In genomic region chr9:123343428-123344272, GRCh38 we compare ENCODE assay signal across 1 cellular context.
TF ChIP-seq lines count a peak whose summit lies in the region.

No MANE protein-coding gene starts in this region.

TF ChIP-seq in GM12878, 131 proteins besides CTCF, POLR2A, EP300 and RAD21 (continued from another document and continues in another):
- TF ChIP-seq CUX1 (IDR thresholded peaks at IDR 0.05; ENCODE audit: insufficient replicate concordance, low read depth, low read length) (no peak), TCF3 (IDR thresholded peaks at IDR 0.05; ENCODE audit: borderline replicate concordance, insufficient read depth, low read depth, low read length) (no peak), IRF4 (IDR thresholded peaks at IDR 0.05; ENCODE audit: low read depth, low read length) (0 out of 2 replicates have a peak, but pooled peaks have one; percentile 31), CREM (IDR thresholded peaks at IDR 0.05; ENCODE audit: low read depth) (peak; percentile 44; the same call in 1 of the 2 replicates), NFIC (IDR thresholded peaks at IDR 0.05; ENCODE audit: low read depth, low read length) (no peak), ELK1 (IDR thresholded peaks at IDR 0.05; ENCODE audit: low read depth, low read length) (no peak), SUPT20H (IDR thresholded peaks at IDR 0.05; ENCODE audit: borderline replicate concordance, control insufficient read depth, low read depth, low read length) (no peak), IKZF2 (IDR thresholded peaks at IDR 0.05) (peak in 1 of 2 experiments; percentile 58; a peak in 1 of 4 replicates), NR2C1 (IDR thresholded peaks at IDR 0.05) (no peak), BHLHE40 (IDR thresholded peaks at IDR 0.05; ENCODE audit: borderline replicate concordance in 1 of 2, low read depth in 2 of 2, low read length in 1 of 2) (no peak; a peak in 1 of 4 replicates), POLR2AphosphoS5 (IDR thresholded peaks at IDR 0.05; ENCODE audit: low read length) (peak; percentile 78), STAT1 (conservative IDR thresholded peaks at IDR 0.05) (0 out of 2 replicates have a peak, but pooled peaks have one; percentile 43), MEF2A (IDR thresholded peaks at IDR 0.05; ENCODE audit: insufficient read depth, low read depth, low read length) (peak; percentile 39; the same call in 1 of the 2 replicates), GATAD2B (conservative IDR thresholded peaks at IDR 0.05; ENCODE audit: low read depth) (no peak), NRF1 (conservative IDR thresholded peaks at IDR 0.05; ENCODE audit: low read depth, low read length) (no peak), NFYA (IDR thresholded peaks at IDR 0.05; ENCODE audit: borderline replicate concordance, low read depth, low read length) (no peak), SPI1 (IDR thresholded peaks at IDR 0.05; ENCODE audit: borderline replicate concordance, insufficient read depth, low read depth, low read length) (peak; percentile 91), ZBTB4 (CRISPR knock-in tag; IDR thresholded peaks at IDR 0.05) (no peak), SP1 (IDR thresholded peaks at IDR 0.05; ENCODE audit: low read depth, low read length) (peak; percentile 55), PML (IDR thresholded peaks at IDR 0.05; ENCODE audit: low read length) (no peak), MEF2B (IDR thresholded peaks at IDR 0.05; ENCODE audit: partially characterized antibody, poor library complexity, severe bottlenecking) (no peak), CHD2 (IDR thresholded peaks at IDR 0.05; ENCODE audit: borderline replicate concordance, low read depth, low read length) (no peak), RELA (IDR thresholded peaks at IDR 0.05; ENCODE audit: borderline replicate concordance, partially characterized antibody) (no peak), NR2F1 (conservative IDR thresholded peaks at IDR 0.05) (no peak), YBX1 (IDR thresholded peaks at IDR 0.05) (no peak), YY1 (IDR thresholded peaks at IDR 0.05; ENCODE audit: low read depth, low read length) (peak; percentile 74; the same call in 1 of the 2 replicates), SREBF1 (IDR thresholded peaks at IDR 0.05; ENCODE audit: low read length) (no peak), PBX3 (IDR thresholded peaks at IDR 0.05; ENCODE audit: insufficient replicate concordance, low read depth, low read length) (no peak), SIN3A (IDR thresholded peaks at IDR 0.05; ENCODE audit: low read depth, low read length) (no peak), POLR2AphosphoS2 (IDR thresholded peaks at IDR 0.05; ENCODE audit: low read depth, low read length) (no peak), E2F4 (IDR thresholded peaks at IDR 0.05; ENCODE audit: low read depth, low read length) (no peak), TAF1 (IDR thresholded peaks at IDR 0.05; ENCODE audit: borderline replicate concordance, low read depth, low read length) (peak; percentile 88; the same call in 1 of the 2 replicates)
- TF ChIP-seq, protein P1, sequence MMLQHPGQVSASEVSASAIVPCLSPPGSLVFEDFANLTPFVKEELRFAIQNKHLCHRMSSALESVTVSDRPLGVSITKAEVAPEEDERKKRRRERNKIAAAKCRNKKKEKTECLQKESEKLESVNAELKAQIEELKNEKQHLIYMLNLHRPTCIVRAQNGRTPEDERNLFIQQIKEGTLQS (IDR thresholded peaks at IDR 0.05; ENCODE audit: borderline replicate concordance, extremely low read depth, low read depth, low read length) = no peak
- TF ChIP-seq, protein P2, sequence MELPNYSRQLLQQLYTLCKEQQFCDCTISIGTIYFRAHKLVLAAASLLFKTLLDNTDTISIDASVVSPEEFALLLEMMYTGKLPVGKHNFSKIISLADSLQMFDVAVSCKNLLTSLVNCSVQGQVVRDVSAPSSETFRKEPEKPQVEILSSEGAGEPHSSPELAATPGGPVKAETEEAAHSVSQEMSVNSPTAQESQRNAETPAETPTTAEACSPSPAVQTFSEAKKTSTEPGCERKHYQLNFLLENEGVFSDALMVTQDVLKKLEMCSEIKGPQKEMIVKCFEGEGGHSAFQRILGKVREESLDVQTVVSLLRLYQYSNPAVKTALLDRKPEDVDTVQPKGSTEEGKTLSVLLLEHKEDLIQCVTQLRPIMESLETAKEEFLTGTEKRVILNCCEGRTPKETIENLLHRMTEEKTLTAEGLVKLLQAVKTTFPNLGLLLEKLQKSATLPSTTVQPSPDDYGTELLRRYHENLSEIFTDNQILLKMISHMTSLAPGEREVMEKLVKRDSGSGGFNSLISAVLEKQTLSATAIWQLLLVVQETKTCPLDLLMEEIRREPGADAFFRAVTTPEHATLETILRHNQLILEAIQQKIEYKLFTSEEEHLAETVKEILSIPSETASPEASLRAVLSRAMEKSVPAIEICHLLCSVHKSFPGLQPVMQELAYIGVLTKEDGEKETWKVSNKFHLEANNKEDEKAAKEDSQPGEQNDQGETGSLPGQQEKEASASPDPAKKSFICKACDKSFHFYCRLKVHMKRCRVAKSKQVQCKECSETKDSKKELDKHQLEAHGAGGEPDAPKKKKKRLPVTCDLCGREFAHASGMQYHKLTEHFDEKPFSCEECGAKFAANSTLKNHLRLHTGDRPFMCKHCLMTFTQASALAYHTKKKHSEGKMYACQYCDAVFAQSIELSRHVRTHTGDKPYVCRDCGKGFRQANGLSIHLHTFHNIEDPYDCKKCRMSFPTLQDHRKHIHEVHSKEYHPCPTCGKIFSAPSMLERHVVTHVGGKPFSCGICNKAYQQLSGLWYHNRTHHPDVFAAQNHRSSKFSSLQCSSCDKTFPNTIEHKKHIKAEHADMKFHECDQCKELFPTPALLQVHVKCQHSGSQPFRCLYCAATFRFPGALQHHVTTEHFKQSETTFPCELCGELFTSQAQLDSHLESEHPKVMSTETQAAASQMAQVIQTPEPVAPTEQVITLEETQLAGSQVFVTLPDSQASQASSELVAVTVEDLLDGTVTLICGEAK (IDR thresholded peaks at IDR 0.05; ENCODE audit: borderline replicate concordance) = no peak
- TF ChIP-seq, protein P3, sequence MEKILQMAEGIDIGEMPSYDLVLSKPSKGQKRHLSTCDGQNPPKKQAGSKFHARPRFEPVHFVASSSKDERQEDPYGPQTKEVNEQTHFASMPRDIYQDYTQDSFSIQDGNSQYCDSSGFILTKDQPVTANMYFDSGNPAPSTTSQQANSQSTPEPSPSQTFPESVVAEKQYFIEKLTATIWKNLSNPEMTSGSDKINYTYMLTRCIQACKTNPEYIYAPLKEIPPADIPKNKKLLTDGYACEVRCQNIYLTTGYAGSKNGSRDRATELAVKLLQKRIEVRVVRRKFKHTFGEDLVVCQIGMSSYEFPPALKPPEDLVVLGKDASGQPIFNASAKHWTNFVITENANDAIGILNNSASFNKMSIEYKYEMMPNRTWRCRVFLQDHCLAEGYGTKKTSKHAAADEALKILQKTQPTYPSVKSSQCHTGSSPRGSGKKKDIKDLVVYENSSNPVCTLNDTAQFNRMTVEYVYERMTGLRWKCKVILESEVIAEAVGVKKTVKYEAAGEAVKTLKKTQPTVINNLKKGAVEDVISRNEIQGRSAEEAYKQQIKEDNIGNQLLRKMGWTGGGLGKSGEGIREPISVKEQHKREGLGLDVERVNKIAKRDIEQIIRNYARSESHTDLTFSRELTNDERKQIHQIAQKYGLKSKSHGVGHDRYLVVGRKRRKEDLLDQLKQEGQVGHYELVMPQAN (conservative IDR thresholded peaks at IDR 0.05) = no peak
- TF ChIP-seq, protein P4, sequence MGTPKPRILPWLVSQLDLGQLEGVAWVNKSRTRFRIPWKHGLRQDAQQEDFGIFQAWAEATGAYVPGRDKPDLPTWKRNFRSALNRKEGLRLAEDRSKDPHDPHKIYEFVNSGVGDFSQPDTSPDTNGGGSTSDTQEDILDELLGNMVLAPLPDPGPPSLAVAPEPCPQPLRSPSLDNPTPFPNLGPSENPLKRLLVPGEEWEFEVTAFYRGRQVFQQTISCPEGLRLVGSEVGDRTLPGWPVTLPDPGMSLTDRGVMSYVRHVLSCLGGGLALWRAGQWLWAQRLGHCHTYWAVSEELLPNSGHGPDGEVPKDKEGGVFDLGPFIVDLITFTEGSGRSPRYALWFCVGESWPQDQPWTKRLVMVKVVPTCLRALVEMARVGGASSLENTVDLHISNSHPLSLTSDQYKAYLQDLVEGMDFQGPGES (IDR thresholded peaks at IDR 0.05) = no peak
- TF ChIP-seq, protein P5, sequence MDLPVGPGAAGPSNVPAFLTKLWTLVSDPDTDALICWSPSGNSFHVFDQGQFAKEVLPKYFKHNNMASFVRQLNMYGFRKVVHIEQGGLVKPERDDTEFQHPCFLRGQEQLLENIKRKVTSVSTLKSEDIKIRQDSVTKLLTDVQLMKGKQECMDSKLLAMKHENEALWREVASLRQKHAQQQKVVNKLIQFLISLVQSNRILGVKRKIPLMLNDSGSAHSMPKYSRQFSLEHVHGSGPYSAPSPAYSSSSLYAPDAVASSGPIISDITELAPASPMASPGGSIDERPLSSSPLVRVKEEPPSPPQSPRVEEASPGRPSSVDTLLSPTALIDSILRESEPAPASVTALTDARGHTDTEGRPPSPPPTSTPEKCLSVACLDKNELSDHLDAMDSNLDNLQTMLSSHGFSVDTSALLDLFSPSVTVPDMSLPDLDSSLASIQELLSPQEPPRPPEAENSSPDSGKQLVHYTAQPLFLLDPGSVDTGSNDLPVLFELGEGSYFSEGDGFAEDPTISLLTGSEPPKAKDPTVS (IDR thresholded peaks at IDR 0.05; ENCODE audit: low read depth, low read length) = no peak
